In the genomic region with DNA sequence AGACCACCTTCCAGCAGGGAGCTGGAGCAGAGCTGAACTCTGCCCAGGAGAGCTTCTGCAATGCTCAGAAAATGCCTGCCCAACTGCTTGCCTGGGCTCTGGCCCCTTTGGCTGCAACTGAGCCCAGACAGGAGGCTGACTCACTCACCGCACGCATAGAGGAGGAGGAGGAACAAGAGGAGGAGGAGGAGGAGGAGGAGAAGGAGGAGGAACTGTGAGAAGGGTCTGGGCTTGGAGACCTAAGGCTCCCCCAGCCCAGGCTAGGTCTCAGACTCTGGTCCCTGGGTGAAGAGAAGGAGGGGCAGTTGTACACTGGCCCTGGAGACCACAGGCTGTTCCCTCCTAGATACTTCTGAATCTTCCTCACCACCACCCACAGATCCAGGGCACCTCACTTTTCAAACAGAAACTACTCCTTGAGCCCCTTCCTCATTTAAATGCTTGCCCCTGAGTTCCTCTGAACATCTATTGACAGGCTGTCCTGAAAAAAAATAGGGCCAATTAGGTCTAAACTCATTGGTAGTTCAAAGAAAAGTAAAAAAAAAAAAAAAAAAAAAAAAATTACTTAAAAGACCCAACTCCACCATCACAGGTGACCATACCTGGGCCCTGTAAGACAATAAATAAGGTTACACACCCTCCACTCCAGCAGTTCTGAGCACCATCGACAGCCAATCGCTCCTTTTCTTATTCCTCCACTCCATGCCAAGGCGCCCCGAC, we compare ENCODE assay signal across 9 cellular contexts. TPM values are rescaled to one million over a fixed set of nuclear protein-coding genes. Genes with fewer than 3 reads are reported as not detected.
DNase-seq lines count a peak whose midpoint lies in the region; ATAC-seq, FAIRE-seq and TF ChIP-seq lines count a peak whose summit lies in the region.
"Had no signal": no experiment of that assay in that cellular context is flagged by ENCODE, and none has a peak within 500 bp of the region (broad histone marks: within the 10 kb centered on the region; RNA-seq: fewer than 3 reads in every experiment).

No MANE protein-coding gene starts in this region.

- peak; percentile 5 for FAIRE-seq in GM18507 (lab: Jason Lieb, UNC)
- FAIRE-seq: colon had no signal

- H3K27ac ChIP-seq in cardiac muscle cell = no peak overlapping the region

- TF ChIP-seq CTCF in cardiac muscle cell (IDR thresholded peaks at IDR 0.05; ENCODE audit: low read depth, low read length) = no peak

- peak overlapping the region; percentile 41 for H3K4me3 ChIP-seq in cardiac muscle cell

- no peaks in the 10 kb centered on the region for H3K4me1 ChIP-seq in cardiac muscle cell (ENCODE audit: low read depth)

- ATAC-seq in sciatic nerve (peak; percentile 67), GM19463 (IDR thresholded peaks at IDR 0.05; ENCODE audit: unreplicated experiment) (no peak), GM21737 (IDR thresholded peaks at IDR 0.05; ENCODE audit: unreplicated experiment) (no peak)

- H3K27me3 ChIP-seq in cardiac muscle cell = peaks cover 85% of the 10 kb centered on the region

- intact Hi-C loops in sciatic nerve (cut with DNase I) = no loop called here

- no peaks in the 10 kb centered on the region for H3K36me3 ChIP-seq in cardiac muscle cell

- DNase-seq in GM18507 (ENCODE audit: extremely low spot score, insufficient read length, low read depth) = no peak
- peak; percentile 83 for DNase-seq in RPMI7951 (ENCODE audit: low read depth)
- peak; percentile 51 for DNase-seq in activated effector memory CD4-positive, alpha-beta T cell treated with Interleukin-2 at 50 U/mL for 16 hours
- peak in 1 of 2 donors; percentile 83 for DNase-seq in cardiac muscle cell (ENCODE audit: low read depth in 1 of 2, low spot score in 1 of 2)
- no peak for DNase-seq in sciatic nerve (ENCODE audit: low spot score)
- DNase-seq in NCI-H1048 (lab: John Stamatoyannopoulos, UW) = no peak

- no peaks in the 10 kb centered on the region for H3K9me3 ChIP-seq in cardiac muscle cell (ENCODE audit: low read depth)

RNA-seq across cellular contexts. Expression of gene VDR, which starts 0.7 kb away (rescaled TPM):
- total RNA-seq in RPMI7951 (2014; rRNA removed; shearing (Covaris generic)) = 17.4 and 22.9 TPM in 2 replicates
- total RNA-seq in cardiac muscle cell (not detected in 2 replicates), sciatic nerve (1.9 TPM)
- not detected in 2 replicates for polyA plus RNA-seq in cardiac muscle cell

RNA-seq across cellular contexts. Expression of gene TMEM106C, which starts 59.3 kb away (rescaled TPM):
- 237 and 269 TPM in 2 replicates for total RNA-seq in RPMI7951 (2014; rRNA removed; shearing (Covaris generic))
- total RNA-seq in cardiac muscle cell = 100 and 102 TPM in 2 replicates
- polyA plus RNA-seq in cardiac muscle cell = 108 and 176 TPM in 2 replicates
- total RNA-seq in sciatic nerve = 47.9 TPM

Comparison
In these comparisons a context has a peak if more than half of its experiments do, and no peak if none do; other contexts are left out.
1. DNase-seq: peak in RPMI7951 (single experiment) and activated effector memory CD4-positive, alpha-beta T cell treated with Interleukin-2 at 50 U/mL for 16 hours (single experiment); none in GM18507 (single experiment), sciatic nerve (single experiment) and NCI-H1048 (single experiment).